18 cellular contexts compared by ENCODE assay signal in the genomic region with DNA sequence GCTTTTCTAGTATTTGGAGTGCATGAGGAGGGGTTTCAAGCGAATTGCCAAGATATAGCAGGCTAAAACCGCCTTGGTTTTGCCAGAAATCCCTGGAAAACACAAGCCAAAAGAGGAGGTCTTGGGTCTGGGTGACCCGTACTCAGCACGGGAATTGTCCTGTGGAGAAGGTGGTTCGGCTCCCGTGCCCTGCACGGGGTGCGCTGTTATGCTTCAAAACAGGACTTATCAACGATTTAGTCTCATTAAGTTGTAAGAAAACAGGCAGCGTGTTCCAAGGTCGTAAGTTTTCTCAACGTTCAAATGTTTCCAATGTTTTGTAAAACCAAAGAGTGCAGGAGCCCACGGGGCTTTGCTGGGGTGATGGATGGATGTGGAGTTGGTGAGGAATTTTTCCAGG.
"Had no signal": no experiment of that assay in that cellular context is flagged by ENCODE, and none has a peak within 500 bp of the region (broad histone marks: within the 10 kb centered on the region; RNA-seq: fewer than 3 reads in every experiment).

No MANE protein-coding gene starts in this region.

- H3K4me2 ChIP-seq: SK-N-SH had no signal

- H3K9ac ChIP-seq: SK-N-SH had no signal

- ATAC-seq: Panc1, PC-3 had no signal

- H3K27ac ChIP-seq: RWPE1 had no signal

- H3K9me3 ChIP-seq: SK-N-SH had no signal

- DNase-seq: KBM-7, NCI-H1092, NCI-H1105 treated with DMSO at 0.1 percent for 48 hours, NCI-H1417 treated with DMSO at 0.1 percent for 48 hours, NCI-H146, NCI-H1694 treated with DMSO at 0.1 percent for 48 hours, NCI-H1930, NCI-H2081, NCI-H2107, NCI-H2227 treated with DMSO at 0.1 percent for 48 hours, NCI-H524, NCI-H526 treated with DMSO at 0.1 percent for 48 hours, NCI-H748 treated with DMSO at 0.1 percent for 48 hours, PC-3, SHP77, SK-N-SH had no signal
